8 cellular contexts compared by ENCODE assay signal in genomic region chr19:48624067-48624594, GRCh38.
DNase-seq lines count a peak whose midpoint lies in the region; ATAC-seq lines count a peak whose summit lies in the region.

No MANE protein-coding gene starts in this region.

- DNase-seq in ACHN (peak; percentile 94), NCI-H526 treated with DMSO at 0.1 percent for 48 hours (lab: John Stamatoyannopoulos, UW) (peak; percentile 92), medulla oblongata (ENCODE audit: extremely low spot score) (peak; percentile 98)
- DNase-seq in activated CD8-positive, alpha-beta memory T cell treated with anti-CD3 and anti-CD28 coated beads for 48 hours (ENCODE audit: low read depth in 2 of 3, low spot score in 2 of 3): peak in 2 of 3 experiments; percentile 90 to 96
- DNase-seq in effector CD8-positive, alpha-beta T cell (lab: John Stamatoyannopoulos, UW): peak; percentile 92
- DNase-seq in stimulated activated CD4-positive, alpha-beta T cell treated with anti-CD3 and anti-CD28 coated beads, TNF-alpha, amount 100 ng/mL, for 4 hours (ENCODE audit: low read depth in 3 of 3): peak; percentile 93 to 96 (median 94)

- in situ Hi-C loops in ACHN (cut with HindIII; ENCODE audit: low pct_ligation_motif_present, low pct_unique_long_range_greater_than_20kb, low sequenced_read_pairs): no loop called here

- ATAC-seq in GM19023 (IDR thresholded peaks at IDR 0.05; ENCODE audit: unreplicated experiment): peak; percentile 69
- peak; percentile 40 for ATAC-seq in HG03196 (IDR thresholded peaks at IDR 0.05; ENCODE audit: unreplicated experiment)

Comparison
In these comparisons a context has a peak if more than half of its experiments do, and no peak if none do; other contexts are left out.
1. Peak in every context shown above with its lines: DNase-seq and ATAC-seq.